In genomic region chr1:26169669-26170471, GRCh38 we compare ENCODE assay signal across 8 cellular contexts. TPM values are rescaled to one million over a fixed set of nuclear protein-coding genes. Genes with fewer than 3 reads are reported as not detected.
A peak's percentile ranks its signal among the peaks of the same experiment; 100 is the strongest.
DNase-seq lines count a peak whose midpoint lies in the region; ATAC-seq, FAIRE-seq and TF ChIP-seq lines count a peak whose summit lies in the region.

TSS of gene ZNF593 (plus strand) at chr1:26169908. CDS start at chr1:26169984, 76 bp downstream.

- H3K9me3 ChIP-seq in T-helper 17 cell (ENCODE audit: control insufficient read depth, low read length, poor library complexity, severe bottlenecking) (no peaks in the 10 kb centered on the region), left ventricle myocardium inferior (replicated peaks) (no peaks in the 10 kb centered on the region), psoas muscle (no peaks in the 10 kb centered on the region)

- peak within 1 kb of the TSS; percentile 79 for H3K27ac Mint-ChIP-seq in T-helper 17 cell

- TF ChIP-seq CTCF in left ventricle myocardium inferior (IDR thresholded peaks at IDR 0.05; ENCODE audit: borderline replicate concordance) (peak; percentile 92), psoas muscle (IDR thresholded peaks at IDR 0.05) (peak; percentile 90)

- 1% methylated on average over 68 to 76 of the region's 76 CpGs for WGBS in psoas muscle, 3 donors
- WGBS in urinary bladder, result 1% methylated on average over 76 of the region's 76 CpGs

- no peaks in the 10 kb centered on the region for H3K36me3 Mint-ChIP-seq in T-helper 17 cell (ENCODE audit: low read depth)

- peak within 1 kb of the TSS; percentile 83 for H3K27ac ChIP-seq in left ventricle myocardium inferior (replicated peaks)
- peak within 1 kb of the TSS; percentile 90 for H3K27ac ChIP-seq in psoas muscle
- H3K27ac ChIP-seq in urinary bladder (ENCODE audit: low read depth), result no peak within 1 kb of the TSS

- TF ChIP-seq POLR2A in GM12891 (IDR thresholded peaks at IDR 0.05; ENCODE audit: low read depth, low read length), result peak; percentile 76

- peak; percentile 100 for FAIRE-seq in GM12891 (lab: Jason Lieb, UNC)

- H3K4me1 Mint-ChIP-seq in T-helper 17 cell, result peaks cover 11% of the 10 kb centered on the region

- H3K36me3 ChIP-seq in left ventricle myocardium inferior (no peaks in the 10 kb centered on the region), psoas muscle (ENCODE audit: insufficient read depth in 1 of 2, low read depth in 1 of 2) (no peaks in the 10 kb centered on the region), urinary bladder (ENCODE audit: insufficient read depth) (no peaks in the 10 kb centered on the region)

- intact Hi-C loops in left ventricle myocardium inferior (cut with micrococcal nuclease) (no loop called here), psoas muscle (cut with DNase I) (loop anchor here (5.0 to 10.0 kb wide), 3 partner anchors 152 to 275 kb away; no protein-coding TSS in a partner anchor)

- peak; percentile 93 for ATAC-seq in HG02759 (IDR thresholded peaks at IDR 0.05; ENCODE audit: unreplicated experiment)
- peak; percentile 94 for ATAC-seq in T-helper 17 cell
- ATAC-seq in psoas muscle, result peak; percentile 94 to 97 (median 96)

- H3K27me3 Mint-ChIP-seq in T-helper 17 cell, result no peaks in the 10 kb centered on the region

- DNase-seq in GM12891 (ENCODE audit: insufficient read length, low spot score) (peak; percentile 100), NCI-H1436 (lab: John Stamatoyannopoulos, UW) (peak; percentile 84), T-helper 17 cell (peak; percentile 74 to 81 (median 75)), amygdala (lab: John Stamatoyannopoulos, UW) (peak in 55 of 56 donors; percentile 42 to 94 (median 80)), left ventricle myocardium inferior (peak; percentile 92), psoas muscle (peak; percentile 93 to 97)

- peak within 1 kb of the TSS; percentile 94 for H3K4me3 ChIP-seq in left ventricle myocardium inferior
- peak within 1 kb of the TSS; percentile 77 for H3K4me3 ChIP-seq in psoas muscle
- H3K4me3 ChIP-seq in urinary bladder (ENCODE audit: low read depth, low read length), result peak within 1 kb of the TSS; percentile 58

- peak within 1 kb of the TSS; percentile 92 for H3K4me3 Mint-ChIP-seq in T-helper 17 cell

- H3K4me1 ChIP-seq in left ventricle myocardium inferior (peaks cover 33% of the 10 kb centered on the region), psoas muscle (peaks cover 17% of the 10 kb centered on the region), urinary bladder (ENCODE audit: insufficient read depth) (no peaks in the 10 kb centered on the region)

- H3K27me3 ChIP-seq in left ventricle myocardium inferior (ENCODE audit: low read depth) (no peaks in the 10 kb centered on the region), psoas muscle (ENCODE audit: insufficient read depth in 3 of 3, low read length in 2 of 3) (no peaks in the 10 kb centered on the region)

TF ChIP-seq in GM12891, 5 proteins besides CTCF, POLR2A, EP300 and RAD21:
- TF ChIP-seq PAX5 (IDR thresholded peaks at IDR 0.05; ENCODE audit: insufficient read depth, low read length, severe bottlenecking), result no peak
- TF ChIP-seq POLR2AphosphoS5 (IDR thresholded peaks at IDR 0.05; ENCODE audit: low read depth, low read length), result 0 out of 2 replicates have a peak, but pooled peaks have one; percentile 61
- no peak for TF ChIP-seq TAF1 (IDR thresholded peaks at IDR 0.05; ENCODE audit: low read depth, low read length)
- TF ChIP-seq SPI1 (IDR thresholded peaks at IDR 0.05; ENCODE audit: low read depth, low read length), result peak; percentile 9; the same call in 1 of the 2 replicates
- TF ChIP-seq POU2F2 (IDR thresholded peaks at IDR 0.05; ENCODE audit: low read depth, low read length), result no peak

RNA-seq across cellular contexts. Expression of gene ZNF593, which starts in this region (rescaled TPM):
- 48.3 TPM for polyA plus RNA-seq in GM12891 (2012; ENCODE audit: low read depth, missing spikeins)
- 10 to 100 TPM; 15.6 to 15.9 TPM for total RNA-seq in T-helper 17 cell
- 13.7 TPM for total RNA-seq in left ventricle myocardium inferior
- total RNA-seq in psoas muscle, result 100 to 1,000 TPM in 1 of 4 donors, 10 to 100 TPM in 3; 75.2 to 116 (median 78.3) TPM
- polyA plus RNA-seq in psoas muscle, result 100 to 1,000 TPM in 2 of 3 donors, 10 to 100 TPM in 1; 65.7 to 236 (median 162) TPM
- 6.8 TPM for total RNA-seq in urinary bladder
- polyA plus RNA-seq in urinary bladder, result 60.4 TPM
